Comparison of ENCODE assay signal across 23 cellular contexts in the genomic region with DNA sequence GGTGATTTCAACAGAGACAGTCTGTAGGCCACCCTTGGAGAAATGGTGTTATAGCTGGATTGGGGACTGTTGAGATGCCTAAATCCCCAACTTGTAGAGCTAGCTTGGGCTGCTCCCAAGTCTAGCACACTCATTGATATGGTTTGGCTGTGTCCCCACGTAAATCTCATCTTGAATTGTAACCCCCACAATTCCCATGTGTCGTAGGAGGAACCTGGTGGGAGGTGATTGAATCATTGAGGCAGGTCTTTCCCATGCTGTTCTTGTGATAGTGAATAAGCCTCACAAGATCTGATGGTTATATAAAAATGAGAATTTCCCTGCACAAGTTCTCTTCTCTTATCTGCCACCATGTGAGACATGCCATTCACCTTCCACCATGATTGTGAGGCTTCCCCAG.
"Had no signal": no experiment of that assay in that cellular context is flagged by ENCODE, and none has a peak within 500 bp of the region (broad histone marks: within the 10 kb centered on the region; RNA-seq: fewer than 3 reads in every experiment).

No MANE protein-coding gene starts in this region.

- H3K27me3 ChIP-seq: colonic mucosa, dorsolateral prefrontal cortex, esophagus muscularis mucosa, foreskin keratinocyte, gastrocnemius medialis, gastroesophageal sphincter, heart left ventricle, heart right ventricle had no signal

- H3K4me3 ChIP-seq: colonic mucosa, coronary artery, dorsolateral prefrontal cortex, esophagus muscularis mucosa, esophagus squamous epithelium, gastrocnemius medialis, gastroesophageal sphincter, heart left ventricle, heart right ventricle had no signal

- H3K36me3 ChIP-seq: colonic mucosa, esophagus muscularis mucosa, esophagus squamous epithelium, gastrocnemius medialis, gastroesophageal sphincter, heart left ventricle, heart right ventricle had no signal

- H3K9me3 ChIP-seq: colonic mucosa, esophagus muscularis mucosa, esophagus squamous epithelium, gastrocnemius medialis, gastroesophageal sphincter, heart left ventricle, heart right ventricle had no signal

- ATAC-seq: effector memory CD8-positive, alpha-beta T cell; esophagus mucosa; foreskin keratinocyte; gastrocnemius medialis; gastroesophageal sphincter; heart left ventricle; heart right ventricle had no signal

- H3K4me1 ChIP-seq: colonic mucosa, esophagus muscularis mucosa, esophagus squamous epithelium, foreskin keratinocyte, gastrocnemius medialis, gastroesophageal sphincter, heart left ventricle, heart right ventricle had no signal

- H3K27ac ChIP-seq: colonic mucosa, coronary artery, epithelial cell of prostate, esophagus muscularis mucosa, esophagus squamous epithelium, foreskin keratinocyte, gastrocnemius medialis, gastroesophageal sphincter, heart left ventricle, heart right ventricle had no signal

- DNase-seq: colonic mucosa; cortex of kidney; dermis blood vessel endothelial cell; effector CD4-positive, alpha-beta T cell; effector CD8-positive, alpha-beta T cell; effector memory CD4-positive, alpha-beta T cell; effector memory CD8-positive, alpha-beta T cell; endodermal cell; erythroblast; esophagus squamous epithelium; foreskin fibroblast; foreskin keratinocyte; foreskin melanocyte; gastrocnemius medialis; glutamatergic neuron; heart left ventricle; heart right ventricle had no signal
